In the genomic region with DNA sequence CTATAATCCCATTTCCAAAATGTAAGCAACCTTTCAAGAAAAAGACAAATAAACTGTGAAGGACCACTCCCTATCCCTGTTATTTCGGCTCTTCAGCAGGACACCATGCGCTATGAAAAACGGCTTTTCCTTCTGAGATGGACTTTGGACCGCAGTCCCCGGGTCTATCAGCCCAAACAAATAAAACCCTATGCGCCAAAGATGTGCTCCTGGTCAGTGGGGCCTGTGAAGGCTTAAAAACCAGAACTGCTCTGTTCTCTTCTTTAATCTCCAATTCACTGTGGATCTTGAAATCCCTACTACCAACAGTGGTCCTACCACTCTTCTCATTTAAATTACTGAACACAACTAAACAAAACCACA, we compare ENCODE assay signal across 1 cellular context.
A peak's percentile ranks its signal among the peaks of the same experiment; 100 is the strongest.
TF ChIP-seq lines count a peak whose summit lies in the region.

No MANE protein-coding gene starts in this region.

TF ChIP-seq in HepG2, 621 proteins besides CTCF, POLR2A, EP300 and RAD21 (continues in another document):
- TF ChIP-seq HDAC2 (CRISPR knock-in tag; IDR thresholded peaks at IDR 0.05): 0 out of 2 replicates have a peak, but pooled peaks have one; percentile 7
- TF ChIP-seq KDM5B (CRISPR knock-in tag; IDR thresholded peaks at IDR 0.05; ENCODE audit: borderline replicate concordance): no peak
- no peak for TF ChIP-seq ZNF263 (CRISPR knock-in tag; IDR thresholded peaks at IDR 0.05)
- no peak for TF ChIP-seq NFATC3 (CRISPR knock-in tag; IDR thresholded peaks at IDR 0.05)
- no peak for TF ChIP-seq ZKSCAN5 (CRISPR knock-in tag; IDR thresholded peaks at IDR 0.05)
- TF ChIP-seq, protein P1, sequence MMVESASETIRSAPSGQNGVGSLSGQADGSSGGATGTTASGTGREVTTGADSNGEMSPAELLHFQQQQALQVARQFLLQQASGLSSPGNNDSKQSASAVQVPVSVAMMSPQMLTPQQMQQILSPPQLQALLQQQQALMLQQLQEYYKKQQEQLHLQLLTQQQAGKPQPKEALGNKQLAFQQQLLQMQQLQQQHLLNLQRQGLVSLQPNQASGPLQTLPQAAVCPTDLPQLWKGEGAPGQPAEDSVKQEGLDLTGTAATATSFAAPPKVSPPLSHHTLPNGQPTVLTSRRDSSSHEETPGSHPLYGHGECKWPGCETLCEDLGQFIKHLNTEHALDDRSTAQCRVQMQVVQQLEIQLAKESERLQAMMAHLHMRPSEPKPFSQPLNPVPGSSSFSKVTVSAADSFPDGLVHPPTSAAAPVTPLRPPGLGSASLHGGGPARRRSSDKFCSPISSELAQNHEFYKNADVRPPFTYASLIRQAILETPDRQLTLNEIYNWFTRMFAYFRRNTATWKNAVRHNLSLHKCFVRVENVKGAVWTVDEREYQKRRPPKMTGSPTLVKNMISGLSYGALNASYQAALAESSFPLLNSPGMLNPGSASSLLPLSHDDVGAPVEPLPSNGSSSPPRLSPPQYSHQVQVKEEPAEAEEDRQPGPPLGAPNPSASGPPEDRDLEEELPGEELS (CRISPR knock-in tag; IDR thresholded peaks at IDR 0.05): no peak
- TF ChIP-seq POLR2AphosphoS2 (IDR thresholded peaks at IDR 0.05; ENCODE audit: low read depth, low read length): no peak
- TF ChIP-seq, protein P2, sequence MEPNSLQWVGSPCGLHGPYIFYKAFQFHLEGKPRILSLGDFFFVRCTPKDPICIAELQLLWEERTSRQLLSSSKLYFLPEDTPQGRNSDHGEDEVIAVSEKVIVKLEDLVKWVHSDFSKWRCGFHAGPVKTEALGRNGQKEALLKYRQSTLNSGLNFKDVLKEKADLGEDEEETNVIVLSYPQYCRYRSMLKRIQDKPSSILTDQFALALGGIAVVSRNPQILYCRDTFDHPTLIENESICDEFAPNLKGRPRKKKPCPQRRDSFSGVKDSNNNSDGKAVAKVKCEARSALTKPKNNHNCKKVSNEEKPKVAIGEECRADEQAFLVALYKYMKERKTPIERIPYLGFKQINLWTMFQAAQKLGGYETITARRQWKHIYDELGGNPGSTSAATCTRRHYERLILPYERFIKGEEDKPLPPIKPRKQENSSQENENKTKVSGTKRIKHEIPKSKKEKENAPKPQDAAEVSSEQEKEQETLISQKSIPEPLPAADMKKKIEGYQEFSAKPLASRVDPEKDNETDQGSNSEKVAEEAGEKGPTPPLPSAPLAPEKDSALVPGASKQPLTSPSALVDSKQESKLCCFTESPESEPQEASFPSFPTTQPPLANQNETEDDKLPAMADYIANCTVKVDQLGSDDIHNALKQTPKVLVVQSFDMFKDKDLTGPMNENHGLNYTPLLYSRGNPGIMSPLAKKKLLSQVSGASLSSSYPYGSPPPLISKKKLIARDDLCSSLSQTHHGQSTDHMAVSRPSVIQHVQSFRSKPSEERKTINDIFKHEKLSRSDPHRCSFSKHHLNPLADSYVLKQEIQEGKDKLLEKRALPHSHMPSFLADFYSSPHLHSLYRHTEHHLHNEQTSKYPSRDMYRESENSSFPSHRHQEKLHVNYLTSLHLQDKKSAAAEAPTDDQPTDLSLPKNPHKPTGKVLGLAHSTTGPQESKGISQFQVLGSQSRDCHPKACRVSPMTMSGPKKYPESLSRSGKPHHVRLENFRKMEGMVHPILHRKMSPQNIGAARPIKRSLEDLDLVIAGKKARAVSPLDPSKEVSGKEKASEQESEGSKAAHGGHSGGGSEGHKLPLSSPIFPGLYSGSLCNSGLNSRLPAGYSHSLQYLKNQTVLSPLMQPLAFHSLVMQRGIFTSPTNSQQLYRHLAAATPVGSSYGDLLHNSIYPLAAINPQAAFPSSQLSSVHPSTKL (CRISPR knock-in tag; IDR thresholded peaks at IDR 0.05): peak; percentile 56; the same call in 1 of the 2 replicates
- no peak for TF ChIP-seq YEATS2 (CRISPR knock-in tag; IDR thresholded peaks at IDR 0.05; ENCODE audit: borderline replicate concordance)
- TF ChIP-seq MED8 (CRISPR knock-in tag; IDR thresholded peaks at IDR 0.05; ENCODE audit: insufficient replicate concordance): no peak
- no peak for TF ChIP-seq ZNF143 (CRISPR knock-in tag; IDR thresholded peaks at IDR 0.05)
- TF ChIP-seq ISX (CRISPR knock-in tag; conservative IDR thresholded peaks at IDR 0.05): no peak
- TF ChIP-seq, protein P3, sequence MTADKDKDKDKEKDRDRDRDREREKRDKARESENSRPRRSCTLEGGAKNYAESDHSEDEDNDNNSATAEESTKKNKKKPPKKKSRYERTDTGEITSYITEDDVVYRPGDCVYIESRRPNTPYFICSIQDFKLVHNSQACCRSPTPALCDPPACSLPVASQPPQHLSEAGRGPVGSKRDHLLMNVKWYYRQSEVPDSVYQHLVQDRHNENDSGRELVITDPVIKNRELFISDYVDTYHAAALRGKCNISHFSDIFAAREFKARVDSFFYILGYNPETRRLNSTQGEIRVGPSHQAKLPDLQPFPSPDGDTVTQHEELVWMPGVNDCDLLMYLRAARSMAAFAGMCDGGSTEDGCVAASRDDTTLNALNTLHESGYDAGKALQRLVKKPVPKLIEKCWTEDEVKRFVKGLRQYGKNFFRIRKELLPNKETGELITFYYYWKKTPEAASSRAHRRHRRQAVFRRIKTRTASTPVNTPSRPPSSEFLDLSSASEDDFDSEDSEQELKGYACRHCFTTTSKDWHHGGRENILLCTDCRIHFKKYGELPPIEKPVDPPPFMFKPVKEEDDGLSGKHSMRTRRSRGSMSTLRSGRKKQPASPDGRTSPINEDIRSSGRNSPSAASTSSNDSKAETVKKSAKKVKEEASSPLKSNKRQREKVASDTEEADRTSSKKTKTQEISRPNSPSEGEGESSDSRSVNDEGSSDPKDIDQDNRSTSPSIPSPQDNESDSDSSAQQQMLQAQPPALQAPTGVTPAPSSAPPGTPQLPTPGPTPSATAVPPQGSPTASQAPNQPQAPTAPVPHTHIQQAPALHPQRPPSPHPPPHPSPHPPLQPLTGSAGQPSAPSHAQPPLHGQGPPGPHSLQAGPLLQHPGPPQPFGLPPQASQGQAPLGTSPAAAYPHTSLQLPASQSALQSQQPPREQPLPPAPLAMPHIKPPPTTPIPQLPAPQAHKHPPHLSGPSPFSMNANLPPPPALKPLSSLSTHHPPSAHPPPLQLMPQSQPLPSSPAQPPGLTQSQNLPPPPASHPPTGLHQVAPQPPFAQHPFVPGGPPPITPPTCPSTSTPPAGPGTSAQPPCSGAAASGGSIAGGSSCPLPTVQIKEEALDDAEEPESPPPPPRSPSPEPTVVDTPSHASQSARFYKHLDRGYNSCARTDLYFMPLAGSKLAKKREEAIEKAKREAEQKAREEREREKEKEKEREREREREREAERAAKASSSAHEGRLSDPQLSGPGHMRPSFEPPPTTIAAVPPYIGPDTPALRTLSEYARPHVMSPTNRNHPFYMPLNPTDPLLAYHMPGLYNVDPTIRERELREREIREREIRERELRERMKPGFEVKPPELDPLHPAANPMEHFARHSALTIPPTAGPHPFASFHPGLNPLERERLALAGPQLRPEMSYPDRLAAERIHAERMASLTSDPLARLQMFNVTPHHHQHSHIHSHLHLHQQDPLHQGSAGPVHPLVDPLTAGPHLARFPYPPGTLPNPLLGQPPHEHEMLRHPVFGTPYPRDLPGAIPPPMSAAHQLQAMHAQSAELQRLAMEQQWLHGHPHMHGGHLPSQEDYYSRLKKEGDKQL (CRISPR knock-in tag; IDR thresholded peaks at IDR 0.05; ENCODE audit: low read depth): 0 out of 2 replicates have a peak, but pooled peaks have one; percentile 12
- no peak for TF ChIP-seq GABPB1 (CRISPR knock-in tag; IDR thresholded peaks at IDR 0.05)
- TF ChIP-seq ZBTB33 (CRISPR knock-in tag; IDR thresholded peaks at IDR 0.05): no peak
- TF ChIP-seq THYN1 (CRISPR knock-in tag; IDR thresholded peaks at IDR 0.05; ENCODE audit: borderline replicate concordance, low read depth): no peak
- TF ChIP-seq THAP11 (CRISPR knock-in tag; IDR thresholded peaks at IDR 0.05): no peak
- TF ChIP-seq TGIF2 (CRISPR knock-in tag; IDR thresholded peaks at IDR 0.05): no peak
- peak; percentile 3; the same call in 1 of the 2 replicates for TF ChIP-seq HDAC1 (CRISPR knock-in tag; IDR thresholded peaks at IDR 0.05)
- 0 out of 2 replicates have a peak, but pooled peaks have one; percentile 8 for TF ChIP-seq SAP130 (CRISPR knock-in tag; IDR thresholded peaks at IDR 0.05; ENCODE audit: low read depth)
- TF ChIP-seq YY1 (IDR thresholded peaks at IDR 0.05; ENCODE audit: insufficient read depth, insufficient replicate concordance, low read depth, low read length): no peak
- no peak for TF ChIP-seq ZNF292 (CRISPR knock-in tag; IDR thresholded peaks at IDR 0.05; ENCODE audit: borderline replicate concordance, low read depth)
- TF ChIP-seq ATF7 (IDR thresholded peaks at IDR 0.05): no peak
- no peak for TF ChIP-seq ATF7 (CRISPR knock-in tag; IDR thresholded peaks at IDR 0.05)
- TF ChIP-seq SUZ12 (IDR thresholded peaks at IDR 0.05; ENCODE audit: low read depth, low read length): no peak
- no peak for TF ChIP-seq KLF12 (CRISPR knock-in tag; IDR thresholded peaks at IDR 0.05; ENCODE audit: borderline replicate concordance)
- TF ChIP-seq HHEX (CRISPR knock-in tag; IDR thresholded peaks at IDR 0.05): no peak
- TF ChIP-seq NFKBIZ (CRISPR knock-in tag; IDR thresholded peaks at IDR 0.05): no peak
- no peak for TF ChIP-seq ZNF441 (CRISPR knock-in tag; IDR thresholded peaks at IDR 0.05; ENCODE audit: borderline replicate concordance)
- no peak for TF ChIP-seq ZC3H13 (CRISPR knock-in tag; IDR thresholded peaks at IDR 0.05)
- no peak for TF ChIP-seq GTF2F1 (IDR thresholded peaks at IDR 0.05; ENCODE audit: low read length)
- no peak for TF ChIP-seq ZNF382 (CRISPR knock-in tag; IDR thresholded peaks at IDR 0.05; ENCODE audit: borderline replicate concordance)
- TF ChIP-seq ZNF83 (CRISPR knock-in tag; IDR thresholded peaks at IDR 0.05; ENCODE audit: borderline replicate concordance): no peak
- TF ChIP-seq ZNF552 (CRISPR knock-in tag; IDR thresholded peaks at IDR 0.05; ENCODE audit: borderline replicate concordance): no peak
- TF ChIP-seq ZBTB39 (CRISPR knock-in tag; IDR thresholded peaks at IDR 0.05): peak; percentile 9; the same call in 1 of the 2 replicates
- TF ChIP-seq ZNF431 (CRISPR knock-in tag; IDR thresholded peaks at IDR 0.05; ENCODE audit: borderline replicate concordance, low read depth): no peak
- TF ChIP-seq, protein P4, sequence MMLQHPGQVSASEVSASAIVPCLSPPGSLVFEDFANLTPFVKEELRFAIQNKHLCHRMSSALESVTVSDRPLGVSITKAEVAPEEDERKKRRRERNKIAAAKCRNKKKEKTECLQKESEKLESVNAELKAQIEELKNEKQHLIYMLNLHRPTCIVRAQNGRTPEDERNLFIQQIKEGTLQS (CRISPR knock-in tag; IDR thresholded peaks at IDR 0.05): no peak
- TF ChIP-seq BATF2 (CRISPR knock-in tag; IDR thresholded peaks at IDR 0.05): no peak
- TF ChIP-seq RNF219 (CRISPR knock-in tag; IDR thresholded peaks at IDR 0.05): no peak
- no peak for TF ChIP-seq KLF6 (CRISPR knock-in tag; IDR thresholded peaks at IDR 0.05)
- TF ChIP-seq ZNF816 (CRISPR knock-in tag; IDR thresholded peaks at IDR 0.05; ENCODE audit: borderline replicate concordance): no peak
- TF ChIP-seq ZNF260 (CRISPR knock-in tag; IDR thresholded peaks at IDR 0.05; ENCODE audit: borderline replicate concordance, low read depth): no peak
- TF ChIP-seq U2AF1 (optimal IDR thresholded peaks at IDR 0.05; ENCODE audit: low read depth, low read length): no peak
- TF ChIP-seq TCF7 (IDR thresholded peaks at IDR 0.05; ENCODE audit: low read depth): no peak
- peak; percentile 47; the same call in 1 of the 2 replicates for TF ChIP-seq GATAD2A (CRISPR knock-in tag; IDR thresholded peaks at IDR 0.05)
- peak; percentile 90 for TF ChIP-seq HNF4A (CRISPR knock-in tag; IDR thresholded peaks at IDR 0.05)
- TF ChIP-seq TBX2 (CRISPR knock-in tag; IDR thresholded peaks at IDR 0.05; ENCODE audit: borderline replicate concordance): no peak
- no peak for TF ChIP-seq ZNF24 (IDR thresholded peaks at IDR 0.05)
